Comparison of ENCODE assay signal across 1 cellular context in genomic region chr9:20619492-20619860, GRCh38.
TF ChIP-seq lines count a peak whose summit lies in the region.

No MANE protein-coding gene starts in this region.

TF ChIP-seq in H1, 55 proteins besides CTCF, POLR2A, EP300 and RAD21:
- TF ChIP-seq TCF12 (IDR thresholded peaks at IDR 0.05; ENCODE audit: low read depth, low read length) (no peak), CTBP2 (IDR thresholded peaks at IDR 0.05; ENCODE audit: borderline replicate concordance, insufficient read depth, insufficient read length, low read length) (no peak), SP2 (IDR thresholded peaks at IDR 0.05; ENCODE audit: low read length) (no peak), BRCA1 (IDR thresholded peaks at IDR 0.05; ENCODE audit: low read depth, low read length) (no peak), EGR1 (IDR thresholded peaks at IDR 0.05; ENCODE audit: borderline replicate concordance, low read depth, low read length) (no peak), JUN (IDR thresholded peaks at IDR 0.05; ENCODE audit: low read depth, low read length) (no peak), TBP (IDR thresholded peaks at IDR 0.05; ENCODE audit: low read depth, low read length) (no peak), SRF (IDR thresholded peaks at IDR 0.05; ENCODE audit: low read depth, low read length) (no peak), JUND (IDR thresholded peaks at IDR 0.05; ENCODE audit: low read length) (no peak), SIX5 (IDR thresholded peaks at IDR 0.05; ENCODE audit: low read depth, low read length) (no peak), CHD2 (IDR thresholded peaks at IDR 0.05; ENCODE audit: low read length) (no peak), SP4 (IDR thresholded peaks at IDR 0.05; ENCODE audit: low read length) (no peak), CBX8 (IDR thresholded peaks at IDR 0.05; ENCODE audit: borderline replicate concordance, low read depth, low read length) (no peak), BCL11A (IDR thresholded peaks at IDR 0.05; ENCODE audit: low read depth in 2 of 2, low read length in 2 of 2) (no peak), POU5F1 (IDR thresholded peaks at IDR 0.05; ENCODE audit: low read depth, low read length) (no peak), POLR2AphosphoS5 (IDR thresholded peaks at IDR 0.05; ENCODE audit: low read depth, low read length) (no peak), CREB1 (IDR thresholded peaks at IDR 0.05) (no peak)
- TF ChIP-seq, protein P1, sequence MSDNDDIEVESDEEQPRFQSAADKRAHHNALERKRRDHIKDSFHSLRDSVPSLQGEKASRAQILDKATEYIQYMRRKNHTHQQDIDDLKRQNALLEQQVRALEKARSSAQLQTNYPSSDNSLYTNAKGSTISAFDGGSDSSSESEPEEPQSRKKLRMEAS (IDR thresholded peaks at IDR 0.05) = no peak
